In genomic region chr12:2588345-2588744, GRCh38 we compare ENCODE assay signal across 23 cellular contexts.
"Had no signal": no experiment of that assay in that cellular context is flagged by ENCODE, and none has a peak within 500 bp of the region (broad histone marks: within the 10 kb centered on the region; RNA-seq: fewer than 3 reads in every experiment).

No MANE protein-coding gene starts in this region.

- H3K27me3 ChIP-seq: adrenal gland, breast epithelium, esophagus muscularis mucosa, heart right ventricle, thyroid gland had no signal

- H3K4me3 Mint-ChIP-seq: activated CD4-positive, alpha-beta T cell treated with anti-CD3 and anti-CD28 coated beads, Interleukin-2, amount 10 ng/mL, durations not matched to agents 7 days and 5 days; activated CD8-positive, alpha-beta T cell treated with anti-CD3 and anti-CD28 coated beads, Interleukin-2, amount 10 ng/mL, durations not matched to agents 7 days and 5 days; activated T-cell treated with anti-CD3 and anti-CD28 coated beads, Interleukin-2, amount 50 U/mL, for 4 hours; dendritic cell treated with granulocyte-macrophage colony-stimulating factor and Interleukin-4, amounts not matched to agents 40 ng/mL and 50 ng/mL, for 4 days; mesothelial cell of epicardium; natural killer cell treated with Interleukin-12 subunit alpha and Interleukin-12 subunit beta and Interleukin-15 and Interleukin-18, amount 100 ng/mL, for 72 hours had no signal

- H3K4me1 Mint-ChIP-seq: activated CD4-positive, alpha-beta T cell treated with anti-CD3 and anti-CD28 coated beads, Interleukin-2, amount 10 ng/mL, durations not matched to agents 7 days and 5 days had no signal

- H3K27ac Mint-ChIP-seq: activated CD4-positive, alpha-beta T cell treated with anti-CD3 and anti-CD28 coated beads, Interleukin-2, amount 10 ng/mL, durations not matched to agents 7 days and 5 days; activated CD8-positive, alpha-beta T cell treated with anti-CD3 and anti-CD28 coated beads, Interleukin-2, amount 10 ng/mL, durations not matched to agents 7 days and 5 days; activated naive CD4-positive, alpha-beta T cell treated with anti-CD3 and anti-CD28 coated beads, Interleukin-2, amount 50 U/mL, for 72 hours; dendritic cell treated with granulocyte-macrophage colony-stimulating factor and Interleukin-4, amounts not matched to agents 40 ng/mL and 50 ng/mL, for 4 days; mesothelial cell of epicardium; natural killer cell treated with Interleukin-12 subunit alpha and Interleukin-12 subunit beta and Interleukin-15 and Interleukin-18, amount 100 ng/mL, for 72 hours had no signal

- H3K9me3 ChIP-seq: adrenal gland, esophagus muscularis mucosa, thyroid gland had no signal

- H3K4me3 ChIP-seq: adrenal gland, breast epithelium, esophagus muscularis mucosa, heart right ventricle, lung, thyroid gland had no signal

- ATAC-seq: activated CD4-positive, CD25-positive, alpha-beta regulatory T cell treated with anti-CD3 and anti-CD28 coated beads, Interleukin-2, amount 50 U/mL, for 24 hours; activated CD8-positive, alpha-beta T cell treated with anti-CD3 and anti-CD28 coated beads, Interleukin-2, amount 10 ng/mL, durations not matched to agents 7 days and 5 days; activated naive CD4-positive, alpha-beta T cell treated with anti-CD3 and anti-CD28 coated beads, Interleukin-2, amount 50 U/mL, for 72 hours; activated T-cell treated with anti-CD3 and anti-CD28 coated beads, Interleukin-2, amount 50 U/mL, for 4 hours; heart right ventricle had no signal

- H3K36me3 ChIP-seq: adrenal gland, breast epithelium, thyroid gland had no signal

- H3K9me3 Mint-ChIP-seq: activated CD4-positive, alpha-beta T cell treated with anti-CD3 and anti-CD28 coated beads, Interleukin-2, amount 10 ng/mL, durations not matched to agents 7 days and 5 days; dendritic cell treated with granulocyte-macrophage colony-stimulating factor and Interleukin-4, amounts not matched to agents 40 ng/mL and 50 ng/mL, for 4 days; natural killer cell treated with Interleukin-12 subunit alpha and Interleukin-12 subunit beta and Interleukin-15 and Interleukin-18, amount 100 ng/mL, for 72 hours had no signal

- H3K27ac ChIP-seq: adrenal gland, breast epithelium, esophagus muscularis mucosa, heart right ventricle, thyroid gland had no signal

- FAIRE-seq: astrocyte, endothelial cell of umbilical vein, keratinocyte had no signal

- DNase-seq: activated CD4-positive, alpha-beta T cell treated with anti-CD3 and anti-CD28 coated beads, Interleukin-2, amount 10 ng/mL, durations not matched to agents 7 days and 5 days; activated CD8-positive, alpha-beta T cell treated with anti-CD3 and anti-CD28 coated beads, Interleukin-2, amount 10 ng/mL, durations not matched to agents 7 days and 5 days; activated effector memory CD4-positive, alpha-beta T cell treated with anti-CD3 and anti-CD28 coated beads, Interleukin-2, amount 50 U/mL, for 16 hours; activated T-cell treated with anti-CD3 and anti-CD28 coated beads, Interleukin-2, amount 50 U/mL, for 4 hours; adrenal gland; cerebellar nuclear complex; effector CD8-positive, alpha-beta T cell; heart right ventricle; stimulated activated CD8-positive, alpha-beta memory T cell treated with anti-CD3 and anti-CD28 coated beads, Interleukin-4, amount 100 ng/mL, for 48 hours; stimulated activated naive CD4-positive, alpha-beta T cell; T1000; thyroid gland had no signal

- H3K36me3 Mint-ChIP-seq: activated naive CD4-positive, alpha-beta T cell treated with anti-CD3 and anti-CD28 coated beads, Interleukin-2, amount 50 U/mL, for 72 hours; natural killer cell treated with Interleukin-12 subunit alpha and Interleukin-12 subunit beta and Interleukin-15 and Interleukin-18, amount 100 ng/mL, for 72 hours had no signal
